ENCODE assay signal across 10 cellular contexts in the genomic region with DNA sequence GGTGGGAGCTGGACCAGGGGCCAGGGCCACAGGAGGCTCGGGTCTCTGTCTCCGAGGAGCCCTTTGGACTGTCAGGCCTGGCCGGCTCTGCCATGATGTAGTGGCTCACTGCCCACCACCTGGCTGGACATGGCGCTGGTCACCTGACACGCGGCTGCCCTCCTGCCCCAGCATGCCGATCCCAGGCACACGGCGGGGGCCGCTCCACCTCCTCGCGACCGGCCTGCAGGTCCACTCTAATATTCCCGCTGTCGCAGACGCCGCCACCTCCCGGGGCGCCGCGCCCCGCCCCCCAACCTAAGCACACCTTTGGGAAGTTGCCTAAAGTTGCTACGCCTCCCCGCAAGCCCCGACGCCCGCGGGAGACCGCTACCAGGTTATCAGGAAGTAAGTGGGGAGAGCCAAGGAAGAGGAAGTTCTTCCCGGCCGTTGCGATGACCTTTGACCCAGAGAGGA. TPM values are rescaled to one million over a fixed set of nuclear protein-coding genes. Genes with fewer than 3 reads are reported as not detected.
"Had no signal": no experiment of that assay in that cellular context is flagged by ENCODE, and none has a peak within 500 bp of the region (broad histone marks: within the 10 kb centered on the region; RNA-seq: fewer than 3 reads in every experiment).

A gene (minus strand): TSS at position 406 of the 456 bp plus-strand sequence. CDS start 58,298 bp downstream, outside the sequence.

RNA-seq across cellular contexts. Expression of the gene that starts here (rescaled TPM):
- total RNA-seq: PC-3, PC-9, Peyer's patch, Right ventricle myocardium superior, RPMI7951, SJCRH30, SJSA1, SK-MEL-5, T-cell had no signal
- polyA plus RNA-seq: SK-N-SH had no signal
